ENCODE assay signal across 1 cellular context in genomic region chr1:18414872-18415447, GRCh38.
A peak's percentile ranks its signal among the peaks of the same experiment; 100 is the strongest.
TF ChIP-seq lines count a peak whose summit lies in the region.

No MANE protein-coding gene starts in this region.

TF ChIP-seq in K562, 482 proteins besides CTCF, POLR2A, EP300 and RAD21 (continued from another document and continues in another):
- TF ChIP-seq CREB3L1 (IDR thresholded peaks at IDR 0.05; ENCODE audit: borderline replicate concordance, low read depth): no peak
- TF ChIP-seq ZNF133 (CRISPR knock-in tag; IDR thresholded peaks at IDR 0.05): no peak
- TF ChIP-seq ZNF511 (CRISPR knock-in tag; IDR thresholded peaks at IDR 0.05): no peak
- TF ChIP-seq MLLT1 (IDR thresholded peaks at IDR 0.05): peak in 1 of 2 experiments; percentile 73; a peak in 1 of 4 replicates
- no peak for TF ChIP-seq ZNF449 (CRISPR knock-in tag; IDR thresholded peaks at IDR 0.05)
- TF ChIP-seq ATF1 (CRISPR knock-in tag; IDR thresholded peaks at IDR 0.05): no peak
- TF ChIP-seq ATF1 (tag; IDR thresholded peaks at IDR 0.05): 0 out of 2 replicates have a peak, but pooled peaks have one; percentile 9
- peak; percentile 67 for TF ChIP-seq JUND (IDR thresholded peaks at IDR 0.05; ENCODE audit: borderline replicate concordance, low read depth, low read length)
- TF ChIP-seq JUND (tag; IDR thresholded peaks at IDR 0.05; ENCODE audit: borderline replicate concordance, low read depth, low read length): peak; percentile 58; the same call in 2 of the 3 replicates
- TF ChIP-seq NCOA2 (IDR thresholded peaks at IDR 0.05; ENCODE audit: partially characterized antibody in 2 of 2): no peak
- no peak for TF ChIP-seq TAF9B (IDR thresholded peaks at IDR 0.05; ENCODE audit: partially characterized antibody)
- no peak for TF ChIP-seq MCM7 (IDR thresholded peaks at IDR 0.05)
- TF ChIP-seq NCOA4 (IDR thresholded peaks at IDR 0.05; ENCODE audit: partially characterized antibody): no peak
- TF ChIP-seq ZNF3 (CRISPR knock-in tag; IDR thresholded peaks at IDR 0.05): no peak
- TF ChIP-seq SUPT5H (IDR thresholded peaks at IDR 0.05): no peak
- no peak for TF ChIP-seq SREBF1 (IDR thresholded peaks at IDR 0.05; ENCODE audit: borderline replicate concordance, low read depth, low read length)
- TF ChIP-seq CHD1 (IDR thresholded peaks at IDR 0.05; ENCODE audit: low read length): no peak
- no peak for TF ChIP-seq HNRNPUL1 (IDR thresholded peaks at IDR 0.05; ENCODE audit: low read length)
- TF ChIP-seq HES1 (IDR thresholded peaks at IDR 0.05; ENCODE audit: low read depth): no peak
- no peak for TF ChIP-seq ZNF444 (CRISPR knock-in tag; IDR thresholded peaks at IDR 0.05)
- TF ChIP-seq RERE (CRISPR knock-in tag; IDR thresholded peaks at IDR 0.05; ENCODE audit: borderline replicate concordance): no peak
- no peak for TF ChIP-seq BCOR (IDR thresholded peaks at IDR 0.05)
- TF ChIP-seq THRB (CRISPR knock-in tag; conservative IDR thresholded peaks at IDR 0.05): 0 out of 2 replicates have a peak, but pooled peaks have one; percentile 22
- TF ChIP-seq NR2C2 (CRISPR knock-in tag; IDR thresholded peaks at IDR 0.05): no peak
- TF ChIP-seq NR2C2 (tag; IDR thresholded peaks at IDR 0.05): peak; percentile 80
- TF ChIP-seq FOXA1 (IDR thresholded peaks at IDR 0.05; ENCODE audit: borderline replicate concordance): no peak
- TF ChIP-seq L3MBTL2 (IDR thresholded peaks at IDR 0.05): peak; percentile 56; the same call in 1 of the 2 replicates
- peak; percentile 23; the same call in 1 of the 2 replicates for TF ChIP-seq MAX (CRISPR knock-in tag; IDR thresholded peaks at IDR 0.05)
- peak; percentile 49; the same call in 1 of the 2 replicates for TF ChIP-seq CBFA2T3 (IDR thresholded peaks at IDR 0.05)
- no peak for TF ChIP-seq ZBTB2 (IDR thresholded peaks at IDR 0.05)
- TF ChIP-seq POU5F1 (IDR thresholded peaks at IDR 0.05; ENCODE audit: borderline replicate concordance, low read depth, low read length, partially characterized antibody): no peak
- no peak for TF ChIP-seq MAFG (tag; conservative IDR thresholded peaks at IDR 0.05)
- no peak for TF ChIP-seq C11orf30 (IDR thresholded peaks at IDR 0.05; ENCODE audit: low read depth)
- TF ChIP-seq THAP7 (CRISPR knock-in tag; IDR thresholded peaks at IDR 0.05): no peak
- no peak for TF ChIP-seq ATF6 (CRISPR knock-in tag; IDR thresholded peaks at IDR 0.05)
- TF ChIP-seq ZNF589 (CRISPR knock-in tag; IDR thresholded peaks at IDR 0.05; ENCODE audit: low read depth): peak; percentile 76
- no peak for TF ChIP-seq ELF2 (CRISPR knock-in tag; IDR thresholded peaks at IDR 0.05)
- no peak for TF ChIP-seq RBBP5 (IDR thresholded peaks at IDR 0.05; ENCODE audit: borderline replicate concordance, insufficient read depth, low read length, poor library complexity, severe bottlenecking)
- TF ChIP-seq PTTG1 (tag; IDR thresholded peaks at IDR 0.05; ENCODE audit: low read depth): no peak
- TF ChIP-seq SMARCA4 (IDR thresholded peaks at IDR 0.05): peak; percentile 43; the same call in 1 of the 2 replicates
- TF ChIP-seq OTX1 (CRISPR knock-in tag; IDR thresholded peaks at IDR 0.05): peak; percentile 86; the same call in 1 of the 2 replicates
- no peak for TF ChIP-seq FOXA3 (CRISPR knock-in tag; conservative IDR thresholded peaks at IDR 0.05 in 1 of 2, IDR thresholded peaks at IDR 0.05 in 1 of 2)
- no peak for TF ChIP-seq SETDB1 (IDR thresholded peaks at IDR 0.05; ENCODE audit: low read length)
- TF ChIP-seq USF2 (CRISPR knock-in tag; IDR thresholded peaks at IDR 0.05): no peak
- no peak for TF ChIP-seq ZFP1 (CRISPR knock-in tag; IDR thresholded peaks at IDR 0.05)
- TF ChIP-seq BACH1 (tag; IDR thresholded peaks at IDR 0.05): no peak; the same call in 1 of the 2 replicates
- TF ChIP-seq ZNF165 (CRISPR knock-in tag; IDR thresholded peaks at IDR 0.05; ENCODE audit: borderline replicate concordance): no peak
- TF ChIP-seq ZSCAN29 (IDR thresholded peaks at IDR 0.05): no peak
- peak; percentile 91 for TF ChIP-seq ELF4 (CRISPR knock-in tag; IDR thresholded peaks at IDR 0.05)
- peak; percentile 65 for TF ChIP-seq GABPA (tag; conservative IDR thresholded peaks at IDR 0.05; ENCODE audit: low read depth)
- no peak for TF ChIP-seq RBM17 (IDR thresholded peaks at IDR 0.05; ENCODE audit: borderline replicate concordance, low read depth, low read length)
